ENCODE assay signal across 16 cellular contexts in the genomic region with DNA sequence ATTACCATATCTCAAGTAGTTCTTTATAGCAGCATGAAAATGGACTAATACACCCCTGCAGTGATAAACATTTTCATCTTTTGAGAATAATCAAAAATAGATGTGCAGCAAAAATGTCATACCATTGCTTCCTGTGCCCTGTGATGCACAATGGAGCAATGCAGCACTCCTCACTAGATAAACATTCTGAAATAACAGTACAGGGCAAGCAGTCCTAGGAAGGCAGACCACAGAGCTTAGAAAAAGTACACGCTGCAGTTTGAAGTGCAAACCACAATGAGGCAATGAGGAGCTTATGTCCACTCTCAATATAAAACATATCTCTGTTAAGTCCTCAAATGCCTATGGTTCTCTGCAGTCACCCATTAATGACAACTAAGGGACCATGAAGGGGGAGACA.
A peak's percentile ranks its signal among the peaks of the same experiment; 100 is the strongest.
DNase-seq lines count a peak whose midpoint lies in the region; ATAC-seq and TF ChIP-seq lines count a peak whose summit lies in the region.
"Had no signal": no experiment of that assay in that cellular context is flagged by ENCODE, and none has a peak within 500 bp of the region (broad histone marks: within the 10 kb centered on the region; RNA-seq: fewer than 3 reads in every experiment).

No MANE protein-coding gene starts in this region.

- TF ChIP-seq RAD21 in IMR-90 (IDR thresholded peaks at IDR 0.05; ENCODE audit: low read length), result no peak

- TF ChIP-seq CTCF in AG04449 (IDR thresholded peaks at IDR 0.05; ENCODE audit: insufficient read depth, low read length, missing control alignments) (no peak), IMR-90 (conservative IDR thresholded peaks at IDR 0.05; ENCODE audit: low read depth, low read length) (no peak), cardiac fibroblast (IDR thresholded peaks at IDR 0.05; ENCODE audit: low read depth, low read length) (no peak), lung (IDR thresholded peaks at IDR 0.05; ENCODE audit: control extremely low read depth, extremely low read depth) (no peak), foreskin keratinocyte (conservative IDR thresholded peaks at IDR 0.05) (no peak)

- H3K4me3 ChIP-seq in AG04449 (ENCODE audit: low read depth, low read length) (no peak overlapping the region), IMR-90 (ENCODE audit: insufficient read depth, low read depth, low read length) (no peak overlapping the region), cardiac fibroblast (replicated peaks in 1 of 2; ENCODE audit: low read depth in 2 of 2, low read length in 2 of 2) (no peak overlapping the region), lung (no peak overlapping the region)
- H3K4me3 ChIP-seq: heart right ventricle had no signal

- no peak overlapping the region for H2AK9ac ChIP-seq in IMR-90 (replicated peaks; ENCODE audit: low read depth, low read length, poor library complexity)

- no peak overlapping the region for H3K14ac ChIP-seq in IMR-90 (replicated peaks; ENCODE audit: low read depth, low read length)

- H3K4ac ChIP-seq in IMR-90 (ENCODE audit: low read depth, low read length), result no peak overlapping the region

- no peak; the same call in 1 of the 2 replicates for ATAC-seq in IMR-90 (ENCODE audit: low read depth)
- ATAC-seq in lung (ENCODE audit: insufficient read depth, low FRiP score), result peak; percentile 60
- no peak for ATAC-seq in foreskin keratinocyte
- no peak for ATAC-seq in HG02571 (IDR thresholded peaks at IDR 0.05; ENCODE audit: unreplicated experiment)
- ATAC-seq: heart right ventricle; Right ventricle myocardium inferior; stimulated activated memory B cell treated with anti-CD40 and anti-IgM and Interleukin-4, amounts not matched to agents 10 μg/mL and 1 μg/mL and 100 μg/mL, for 72 hours had no signal

- H3K9me3 ChIP-seq in IMR-90 (ENCODE audit: control insufficient read depth, insufficient read depth, low read length), result no peaks in the 10 kb centered on the region
- H3K9me3 ChIP-seq in lung (ENCODE audit: control insufficient read depth in 2 of 2, insufficient read depth in 1 of 2, low read length in 1 of 2), result peaks cover 0 to 2% of the 10 kb centered on the region in 2 donors
- H3K9me3 ChIP-seq: BE2C had no signal

- no peak overlapping the region for H2BK20ac ChIP-seq in IMR-90 (ENCODE audit: low read depth, low read length)

- no CpG with 5 or more reads among the region's 1 CpG for WGBS in IMR-90 (ENCODE audit: extremely low coverage in 2 of 2, insufficient read length in 1 of 2), 2 experiments
- 57 to 68% methylated on average over 1 of the region's 1 CpG for WGBS in lung, 2 donors

- peak; percentile 57 for DNase-seq in AG04449 (ENCODE audit: low read depth, low spot score)
- DNase-seq in IMR-90, result peak; percentile 51
- DNase-seq in cardiac fibroblast (ENCODE audit: low read depth in 2 of 2), result peak; percentile 33 to 86
- DNase-seq in lung (ENCODE audit: low spot score), result no peak
- DNase-seq in SHP77 treated with DMSO at 0.1 percent for 48 hours (lab: John Stamatoyannopoulos, UW), result no peak
- DNase-seq in DMS153 treated with DMSO at 0.1 percent for 48 hours (lab: John Stamatoyannopoulos, UW; ENCODE audit: unreplicated experiment), result no peak
- no peak for DNase-seq in foreskin keratinocyte
- DNase-seq: activated naive CD8-positive, alpha-beta T cell treated with anti-CD3 and anti-CD28 coated beads, Interleukin-2, amount 10 ng/mL, durations not matched to agents 7 days and 5 days; BE2C; effector CD4-positive, alpha-beta T cell; heart right ventricle; NCI-H1417 treated with DMSO at 0.1 percent for 48 hours; NCI-H524 treated with DMSO at 0.1 percent for 48 hours had no signal

- H4K5ac ChIP-seq in IMR-90 (ENCODE audit: low read depth, low read length), result no peak overlapping the region

- H3K27me3 ChIP-seq in IMR-90 (ENCODE audit: control insufficient read depth, insufficient read depth, low read length) (no peaks in the 10 kb centered on the region), lung (ENCODE audit: control insufficient read depth, insufficient read depth) (no peaks in the 10 kb centered on the region), foreskin keratinocyte (no peaks in the 10 kb centered on the region)
- H3K27me3 ChIP-seq: BE2C, heart right ventricle had no signal

- TF ChIP-seq POLR2A in IMR-90 (IDR thresholded peaks at IDR 0.05; ENCODE audit: low read depth, low read length), result no peak

- dilution Hi-C loops in IMR-90 (cut with HindIII; ENCODE audit: low sequenced_read_pairs, unreplicated experiment), result no loop called here

- POLR2A ChIA-PET in AG04449 (lab: Yijun Ruan, JAX) (no interaction called here), IMR-90 (lab: Charles Lee; ENCODE audit: unreplicated experiment) (no interaction called here)

- H3K79me1 ChIP-seq in IMR-90 (ENCODE audit: low read depth in 1 of 2, low read length in 2 of 2), result no peaks in the 10 kb centered on the region

- H3K9me1 ChIP-seq in IMR-90 (ENCODE audit: insufficient read depth, low read length), result no peaks in the 10 kb centered on the region

- H4K8ac ChIP-seq in IMR-90 (ENCODE audit: low read depth in 2 of 2, low read length in 2 of 2), result no peak overlapping the region

- H4K91ac ChIP-seq in IMR-90 (ENCODE audit: insufficient read depth, low read depth, low read length), result no peak overlapping the region

- H3K27ac ChIP-seq in IMR-90 (ENCODE audit: insufficient read depth, low read length), result no peak overlapping the region
- no peak overlapping the region for H3K27ac ChIP-seq in lung (ENCODE audit: low read depth in 1 of 2, low read length in 1 of 2)
- no peak overlapping the region for H3K27ac ChIP-seq in foreskin keratinocyte
- H3K27ac ChIP-seq: heart right ventricle had no signal

- H3K9ac ChIP-seq in IMR-90 (ENCODE audit: low read depth, low read length), result no peak overlapping the region

- no peak overlapping the region for H3K18ac ChIP-seq in IMR-90 (ENCODE audit: low read depth, low read length)

- intact Hi-C loops in IMR-90 (cut with micrococcal nuclease), result no loop called here

- no peak overlapping the region for H3K4me2 ChIP-seq in IMR-90 (ENCODE audit: low read depth, low read length)

- H3K36me3 ChIP-seq in IMR-90 (ENCODE audit: control insufficient read depth, insufficient read depth, low read length) (no peaks in the 10 kb centered on the region), lung (ENCODE audit: control insufficient read depth in 2 of 2, insufficient read depth in 2 of 2, low read length in 2 of 2) (no peaks in the 10 kb centered on the region)
- H3K36me3 ChIP-seq: BE2C, heart right ventricle had no signal

- no peak overlapping the region for H2BK120ac ChIP-seq in IMR-90 (ENCODE audit: low read depth, low read length)

- H3K56ac ChIP-seq in IMR-90 (ENCODE audit: extremely low read depth, insufficient read depth, low read length), result no peak overlapping the region

- BruUV-seq in IMR-90 (replicated peaks; lab: Mats Ljungman, UMichigan), result no TSS peak

- H2BK5ac ChIP-seq in IMR-90 (ENCODE audit: low read depth, low read length, poor library complexity, severe bottlenecking), result no peak overlapping the region

- no peak overlapping the region for H2AK5ac ChIP-seq in IMR-90 (ENCODE audit: low read depth, low read length)

- H2AFZ ChIP-seq in IMR-90 (replicated peaks; ENCODE audit: low read length, poor library complexity), result no peak overlapping the region

- CTCF ChIA-PET in AG04449 (lab: Yijun Ruan, JAX), result interaction anchor here (1.1 kb wide), 1 partner anchor 126 kb away, joined by 3 read pairs; no protein-coding TSS in a partner anchor
- CTCF ChIA-PET in IMR-90 (lab: Yijun Ruan, JAX), result no interaction called here

- no peaks in the 10 kb centered on the region for H3K4me1 ChIP-seq in IMR-90 (ENCODE audit: control insufficient read depth, insufficient read depth, low read length)
- H3K4me1 ChIP-seq in lung (ENCODE audit: control insufficient read depth in 2 of 2, insufficient read depth in 2 of 2, low read length in 2 of 2), result no peaks in the 10 kb centered on the region
- no peaks in the 10 kb centered on the region for H3K4me1 ChIP-seq in foreskin keratinocyte
- H3K4me1 ChIP-seq: heart right ventricle had no signal

- in situ Hi-C loops in IMR-90 (cut with MboI; ENCODE audit: low sequenced_read_pairs), result no loop called here

- no peak overlapping the region for H2BK15ac ChIP-seq in IMR-90 (ENCODE audit: low read depth, low read length)

- no peaks in the 10 kb centered on the region for H4K20me1 ChIP-seq in IMR-90 (ENCODE audit: insufficient read depth, low read length)

- H3K23ac ChIP-seq in IMR-90 (ENCODE audit: low read depth, low read length), result no peak overlapping the region

TF ChIP-seq in IMR-90, 13 proteins besides CTCF, POLR2A, EP300 and RAD21 (continues in another document):
- no peak for TF ChIP-seq SMC3 (IDR thresholded peaks at IDR 0.05; ENCODE audit: low read depth, low read length)
- TF ChIP-seq MAZ (IDR thresholded peaks at IDR 0.05; ENCODE audit: borderline replicate concordance, low read depth, low read length), result no peak
- no peak for TF ChIP-seq FOS (IDR thresholded peaks at IDR 0.05; ENCODE audit: low read depth, low read length)
- no peak for TF ChIP-seq NFE2L2 (IDR thresholded peaks at IDR 0.05; ENCODE audit: low read depth, low read length)
- no peak for TF ChIP-seq MXI1 (IDR thresholded peaks at IDR 0.05; ENCODE audit: borderline replicate concordance, low read depth, low read length)
- no peak for TF ChIP-seq BHLHE40 (IDR thresholded peaks at IDR 0.05; ENCODE audit: low read depth, low read length)
- TF ChIP-seq USF2 (IDR thresholded peaks at IDR 0.05; ENCODE audit: low read depth, low read length), result no peak
- TF ChIP-seq ELK1 (IDR thresholded peaks at IDR 0.05; ENCODE audit: borderline replicate concordance, low read depth, low read length), result no peak
- TF ChIP-seq RFX5 (IDR thresholded peaks at IDR 0.05; ENCODE audit: low read depth, low read length), result no peak
- no peak for TF ChIP-seq RCOR1 (IDR thresholded peaks at IDR 0.05; ENCODE audit: insufficient replicate concordance, low read length)
- no peak for TF ChIP-seq CHD1 (IDR thresholded peaks at IDR 0.05; ENCODE audit: low read depth, low read length)
- TF ChIP-seq CEBPB (IDR thresholded peaks at IDR 0.05; ENCODE audit: low read depth, low read length), result no peak

Comparison
In these comparisons a context has a peak if more than half of its experiments do, and no peak if none do; other contexts are left out.
1. DNase-seq: peak in AG04449 (single experiment), IMR-90 (single experiment) and cardiac fibroblast (2 of 2); none in lung (single experiment), SHP77 treated with DMSO at 0.1 percent for 48 hours (single experiment), DMS153 treated with DMSO at 0.1 percent for 48 hours (single experiment) and foreskin keratinocyte (0 of 2).